Comparison of ENCODE assay signal across 1 cellular context in the genomic region with DNA sequence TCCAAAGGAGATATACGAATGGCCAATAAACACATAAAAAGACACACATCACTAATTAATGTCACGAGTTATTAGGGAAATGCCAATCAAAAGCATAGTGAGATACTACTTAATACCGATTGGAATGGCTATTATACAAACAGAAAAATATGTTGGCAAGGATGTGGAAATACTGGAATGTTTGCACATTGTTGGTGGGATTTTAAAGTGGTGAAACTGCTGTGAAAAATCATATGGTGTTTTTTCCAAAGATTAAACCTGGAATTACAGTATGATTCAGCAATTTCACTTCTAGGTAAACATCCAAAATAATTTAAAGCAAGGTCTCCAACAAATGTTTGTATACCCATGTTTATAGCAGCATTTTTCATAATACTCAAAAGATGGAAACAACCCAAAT.
TF ChIP-seq lines count a peak whose summit lies in the region.

No MANE protein-coding gene starts in this region.

TF ChIP-seq in GM23338, 12 proteins besides CTCF, POLR2A, EP300 and RAD21 (continued from another document):
- TF ChIP-seq, protein P1, sequence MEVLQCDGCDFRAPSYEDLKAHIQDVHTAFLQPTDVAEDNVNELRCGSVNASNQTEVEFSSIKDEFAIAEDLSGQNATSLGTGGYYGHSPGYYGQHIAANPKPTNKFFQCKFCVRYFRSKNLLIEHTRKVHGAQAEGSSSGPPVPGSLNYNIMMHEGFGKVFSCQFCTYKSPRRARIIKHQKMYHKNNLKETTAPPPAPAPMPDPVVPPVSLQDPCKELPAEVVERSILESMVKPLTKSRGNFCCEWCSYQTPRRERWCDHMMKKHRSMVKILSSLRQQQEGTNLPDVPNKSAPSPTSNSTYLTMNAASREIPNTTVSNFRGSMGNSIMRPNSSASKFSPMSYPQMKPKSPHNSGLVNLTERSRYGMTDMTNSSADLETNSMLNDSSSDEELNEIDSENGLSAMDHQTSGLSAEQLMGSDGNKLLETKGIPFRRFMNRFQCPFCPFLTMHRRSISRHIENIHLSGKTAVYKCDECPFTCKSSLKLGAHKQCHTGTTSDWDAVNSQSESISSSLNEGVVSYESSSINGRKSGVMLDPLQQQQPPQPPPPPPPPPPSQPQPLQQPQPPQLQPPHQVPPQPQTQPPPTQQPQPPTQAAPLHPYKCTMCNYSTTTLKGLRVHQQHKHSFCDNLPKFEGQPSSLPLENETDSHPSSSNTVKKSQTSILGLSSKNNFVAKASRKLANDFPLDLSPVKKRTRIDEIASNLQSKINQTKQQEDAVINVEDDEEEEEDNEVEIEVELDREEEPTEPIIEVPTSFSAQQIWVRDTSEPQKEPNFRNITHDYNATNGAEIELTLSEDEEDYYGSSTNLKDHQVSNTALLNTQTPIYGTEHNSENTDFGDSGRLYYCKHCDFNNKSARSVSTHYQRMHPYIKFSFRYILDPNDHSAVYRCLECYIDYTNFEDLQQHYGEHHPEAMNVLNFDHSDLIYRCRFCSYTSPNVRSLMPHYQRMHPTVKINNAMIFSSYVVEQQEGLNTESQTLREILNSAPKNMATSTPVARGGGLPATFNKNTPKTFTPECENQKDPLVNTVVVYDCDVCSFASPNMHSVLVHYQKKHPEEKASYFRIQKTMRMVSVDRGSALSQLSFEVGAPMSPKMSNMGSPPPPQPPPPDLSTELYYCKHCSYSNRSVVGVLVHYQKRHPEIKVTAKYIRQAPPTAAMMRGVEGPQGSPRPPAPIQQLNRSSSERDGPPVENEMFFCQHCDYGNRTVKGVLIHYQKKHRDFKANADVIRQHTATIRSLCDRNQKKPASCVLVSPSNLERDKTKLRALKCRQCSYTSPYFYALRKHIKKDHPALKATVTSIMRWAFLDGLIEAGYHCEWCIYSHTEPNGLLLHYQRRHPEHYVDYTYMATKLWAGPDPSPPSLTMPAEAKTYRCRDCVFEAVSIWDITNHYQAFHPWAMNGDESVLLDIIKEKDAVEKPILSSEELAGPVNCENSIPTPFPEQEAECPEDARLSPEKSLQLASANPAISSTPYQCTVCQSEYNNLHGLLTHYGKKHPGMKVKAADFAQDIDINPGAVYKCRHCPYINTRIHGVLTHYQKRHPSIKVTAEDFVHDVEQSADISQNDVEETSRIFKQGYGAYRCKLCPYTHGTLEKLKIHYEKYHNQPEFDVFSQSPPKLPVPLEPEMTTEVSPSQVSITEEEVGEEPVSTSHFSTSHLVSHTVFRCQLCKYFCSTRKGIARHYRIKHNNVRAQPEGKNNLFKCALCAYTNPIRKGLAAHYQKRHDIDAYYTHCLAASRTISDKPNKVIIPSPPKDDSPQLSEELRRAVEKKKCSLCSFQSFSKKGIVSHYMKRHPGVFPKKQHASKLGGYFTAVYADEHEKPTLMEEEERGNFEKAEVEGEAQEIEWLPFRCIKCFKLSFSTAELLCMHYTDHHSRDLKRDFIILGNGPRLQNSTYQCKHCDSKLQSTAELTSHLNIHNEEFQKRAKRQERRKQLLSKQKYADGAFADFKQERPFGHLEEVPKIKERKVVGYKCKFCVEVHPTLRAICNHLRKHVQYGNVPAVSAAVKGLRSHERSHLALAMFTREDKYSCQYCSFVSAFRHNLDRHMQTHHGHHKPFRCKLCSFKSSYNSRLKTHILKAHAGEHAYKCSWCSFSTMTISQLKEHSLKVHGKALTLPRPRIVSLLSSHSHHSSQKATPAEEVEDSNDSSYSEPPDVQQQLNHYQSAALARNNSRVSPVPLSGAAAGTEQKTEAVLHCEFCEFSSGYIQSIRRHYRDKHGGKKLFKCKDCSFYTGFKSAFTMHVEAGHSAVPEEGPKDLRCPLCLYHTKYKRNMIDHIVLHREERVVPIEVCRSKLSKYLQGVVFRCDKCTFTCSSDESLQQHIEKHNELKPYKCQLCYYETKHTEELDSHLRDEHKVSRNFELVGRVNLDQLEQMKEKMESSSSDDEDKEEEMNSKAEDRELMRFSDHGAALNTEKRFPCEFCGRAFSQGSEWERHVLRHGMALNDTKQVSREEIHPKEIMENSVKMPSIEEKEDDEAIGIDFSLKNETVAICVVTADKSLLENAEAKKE (CRISPR knock-in tag; IDR thresholded peaks at IDR 0.05): no peak
- no peak for TF ChIP-seq ZNF331 (CRISPR knock-in tag; IDR thresholded peaks at IDR 0.05; ENCODE audit: low read depth)
- no peak for TF ChIP-seq CREB1 (CRISPR knock-in tag; IDR thresholded peaks at IDR 0.05; ENCODE audit: low read depth)
- no peak for TF ChIP-seq EZH2phosphoT487 (IDR thresholded peaks at IDR 0.05; ENCODE audit: unreplicated experiment)
- TF ChIP-seq JUNB (IDR thresholded peaks at IDR 0.05; ENCODE audit: unreplicated experiment): no peak
- TF ChIP-seq ZNF114 (CRISPR knock-in tag; IDR thresholded peaks at IDR 0.05): no peak
